In the genomic region with DNA sequence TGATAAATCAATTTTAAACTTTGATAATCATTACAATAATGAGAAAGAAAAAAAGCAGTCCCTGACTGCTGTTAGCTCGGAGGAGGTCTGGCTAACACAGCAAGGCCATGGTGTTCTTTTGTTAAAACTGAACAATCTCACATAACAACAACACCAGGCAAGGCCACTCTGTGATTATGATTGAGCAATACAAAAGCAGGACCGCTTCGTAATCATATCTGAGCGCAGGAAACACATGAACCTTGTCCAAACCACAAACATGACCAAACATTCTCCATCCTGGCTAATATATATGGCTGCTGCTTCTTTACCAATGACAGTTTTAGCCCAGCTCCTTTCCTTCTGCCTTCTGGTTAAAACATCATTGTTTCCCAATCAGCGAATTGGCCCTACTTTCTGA, we compare ENCODE assay signal across 20 cellular contexts.
A peak's percentile ranks its signal among the peaks of the same experiment; 100 is the strongest.
DNase-seq lines count a peak whose midpoint lies in the region; ATAC-seq and TF ChIP-seq lines count a peak whose summit lies in the region.
"Had no signal": no experiment of that assay in that cellular context is flagged by ENCODE, and none has a peak within 500 bp of the region (broad histone marks: within the 10 kb centered on the region; RNA-seq: fewer than 3 reads in every experiment).

No MANE protein-coding gene starts in this region.

- H3K56ac ChIP-seq in IMR-90 (ENCODE audit: extremely low read depth, insufficient read depth, low read length) (no peak overlapping the region), mesendoderm (ENCODE audit: low read length) (no peak overlapping the region)

- no peaks in the 10 kb centered on the region for H3K9me1 ChIP-seq in IMR-90 (ENCODE audit: insufficient read depth, low read length)

- no peak overlapping the region for H2AK9ac ChIP-seq in IMR-90 (replicated peaks; ENCODE audit: low read depth, low read length, poor library complexity)

- H3K4me1 ChIP-seq in IMR-90 (ENCODE audit: control insufficient read depth, insufficient read depth, low read length), result peaks cover 2% of the 10 kb centered on the region; the same call in 1 of the 2 replicates
- no peaks in the 10 kb centered on the region for H3K4me1 ChIP-seq in body of pancreas
- H3K4me1 ChIP-seq in mesendoderm (ENCODE audit: control insufficient read depth, low read depth, low read length), result no peaks in the 10 kb centered on the region
- H3K4me1 ChIP-seq: heart left ventricle, upper lobe of right lung had no signal

- no CpG with 5 or more reads among the region's 5 CpGs for WGBS in IMR-90 (ENCODE audit: extremely low coverage in 2 of 2, insufficient read length in 1 of 2), 2 experiments
- 13 to 18% methylated on average over 5 of the region's 5 CpGs for WGBS in body of pancreas, 2 donors
- WGBS in mesendoderm (ENCODE audit: extremely low coverage, insufficient coverage, low lambda C conversion rate), result no CpG with 5 or more reads among the region's 5 CpGs

- no peak overlapping the region for H3K18ac ChIP-seq in IMR-90 (ENCODE audit: low read depth, low read length)
- no peak overlapping the region for H3K18ac ChIP-seq in mesendoderm (ENCODE audit: low read length)

- H4K5ac ChIP-seq in IMR-90 (ENCODE audit: low read depth, low read length) (no peak overlapping the region), mesendoderm (ENCODE audit: low read length) (no peak overlapping the region)

- peak; percentile 9 for DNase-seq in AG10803 (ENCODE audit: low read depth)
- DNase-seq in IMR-90, result peak; percentile 60
- peak in 1 of 4 donors; percentile 25 for DNase-seq in body of pancreas
- DNase-seq in lung microvascular endothelial cell (ENCODE audit: low read depth in 2 of 2), result peak; percentile 0 to 59
- DNase-seq in NCI-H2081 treated with DMSO at 0.1 percent for 48 hours (lab: John Stamatoyannopoulos, UW), result no peak
- no peak for DNase-seq in RPMI8226
- no peak for DNase-seq in mesendoderm
- DNase-seq: activated B cell treated with CpG ODN at 0.5 μM for 24 hours; activated naive CD4-positive, alpha-beta T cell; caudate nucleus; DMS53; heart left ventricle; NCI-H146; NCI-H524 treated with DMSO at 0.1 percent for 48 hours; nucleus accumbens; small intestine; stimulated activated naive CD4-positive, alpha-beta T cell; upper lobe of right lung had no signal

- no peaks in the 10 kb centered on the region for H3K79me1 ChIP-seq in IMR-90 (ENCODE audit: low read depth in 1 of 2, low read length in 2 of 2)
- H3K79me1 ChIP-seq in mesendoderm (ENCODE audit: low read length), result no peaks in the 10 kb centered on the region

- no peak overlapping the region for H2BK120ac ChIP-seq in IMR-90 (ENCODE audit: low read depth, low read length)
- H2BK120ac ChIP-seq in mesendoderm (ENCODE audit: low read depth, low read length), result no peak overlapping the region

- H3K9ac ChIP-seq in IMR-90 (ENCODE audit: low read depth, low read length) (no peak overlapping the region), mesendoderm (ENCODE audit: low read length) (no peak overlapping the region)
- H3K9ac ChIP-seq: KMS-11 had no signal

- in situ Hi-C loops in IMR-90 (cut with MboI; ENCODE audit: low sequenced_read_pairs), result no loop called here

- H3K36me3 ChIP-seq in IMR-90 (ENCODE audit: control insufficient read depth, insufficient read depth, low read length) (no peaks in the 10 kb centered on the region), body of pancreas (replicated peaks in 1 of 2; ENCODE audit: insufficient read depth in 1 of 2, low read depth in 2 of 2) (no peaks in the 10 kb centered on the region), mesendoderm (ENCODE audit: control insufficient read depth, insufficient read depth, low read length) (no peaks in the 10 kb centered on the region)
- H3K36me3 ChIP-seq: heart left ventricle, upper lobe of right lung had no signal

- no peaks in the 10 kb centered on the region for H4K20me1 ChIP-seq in IMR-90 (ENCODE audit: insufficient read depth, low read length)

- ATAC-seq in IMR-90 (ENCODE audit: low read depth) (peak; percentile 40), body of pancreas (peak; percentile 66), GM21529 (IDR thresholded peaks at IDR 0.05; ENCODE audit: unreplicated experiment) (no peak)
- ATAC-seq: heart left ventricle, upper lobe of right lung had no signal

- POLR2A ChIA-PET in IMR-90 (lab: Charles Lee; ENCODE audit: unreplicated experiment), result no interaction called here

- H3K27me3 ChIP-seq in IMR-90 (ENCODE audit: control insufficient read depth, insufficient read depth, low read length) (no peaks in the 10 kb centered on the region; the same call in 1 of the 2 replicates), body of pancreas (no peaks in the 10 kb centered on the region), mesendoderm (ENCODE audit: insufficient read depth, low read length, poor library complexity) (no peaks in the 10 kb centered on the region)
- H3K27me3 ChIP-seq: heart left ventricle, upper lobe of right lung had no signal

- H2BK20ac ChIP-seq in IMR-90 (ENCODE audit: low read depth, low read length), result no peak overlapping the region

- H4K8ac ChIP-seq in IMR-90 (ENCODE audit: low read depth in 2 of 2, low read length in 2 of 2) (no peak overlapping the region), mesendoderm (ENCODE audit: low read depth, low read length) (no peak overlapping the region)

- no peak overlapping the region for H2AFZ ChIP-seq in IMR-90 (replicated peaks; ENCODE audit: low read length, poor library complexity)

- H3K4me3 ChIP-seq in AG10803 (ENCODE audit: low read length), result no peak overlapping the region
- H3K4me3 ChIP-seq in IMR-90 (ENCODE audit: insufficient read depth, low read depth, low read length), result no peak overlapping the region
- H3K4me3 ChIP-seq in body of pancreas, result no peak overlapping the region
- no peak overlapping the region for H3K4me3 ChIP-seq in mesendoderm (ENCODE audit: low read length)
- H3K4me3 ChIP-seq: heart left ventricle, upper lobe of right lung had no signal

- H3K14ac ChIP-seq in IMR-90 (replicated peaks; ENCODE audit: low read depth, low read length), result no peak overlapping the region

- no peak overlapping the region for H3K27ac ChIP-seq in IMR-90 (ENCODE audit: insufficient read depth, low read length)
- H3K27ac ChIP-seq in body of pancreas, result no peak overlapping the region
- no peak overlapping the region for H3K27ac ChIP-seq in mesendoderm (ENCODE audit: low read depth, low read length)
- H3K27ac ChIP-seq: heart left ventricle, KMS-11, upper lobe of right lung had no signal

- no peaks in the 10 kb centered on the region for H3K79me2 ChIP-seq in mesendoderm (ENCODE audit: control insufficient read depth, insufficient read depth, low read length)

- no peak for TF ChIP-seq POLR2A in IMR-90 (IDR thresholded peaks at IDR 0.05; ENCODE audit: low read depth, low read length)
- no peak for TF ChIP-seq POLR2A in body of pancreas (IDR thresholded peaks at IDR 0.05)

- intact Hi-C loops in IMR-90 (cut with micrococcal nuclease) (no loop called here), body of pancreas (cut with DNase I) (no loop called here)

- TF ChIP-seq RAD21 in IMR-90 (IDR thresholded peaks at IDR 0.05; ENCODE audit: low read length), result no peak

- H2BK15ac ChIP-seq in IMR-90 (ENCODE audit: low read depth, low read length), result no peak overlapping the region
- no peak overlapping the region for H2BK15ac ChIP-seq in mesendoderm (replicated peaks; ENCODE audit: low read depth)

- CTCF ChIA-PET in IMR-90 (lab: Yijun Ruan, JAX), result no interaction called here

- H3K9me3 ChIP-seq in IMR-90 (ENCODE audit: control insufficient read depth, insufficient read depth, low read length) (no peaks in the 10 kb centered on the region), body of pancreas (no peaks in the 10 kb centered on the region)
- H3K9me3 ChIP-seq: heart left ventricle, upper lobe of right lung had no signal

- H2AK5ac ChIP-seq in IMR-90 (ENCODE audit: low read depth, low read length) (no peak overlapping the region), mesendoderm (ENCODE audit: low read length) (no peak overlapping the region)

- no TSS peak for BruUV-seq in IMR-90 (replicated peaks; lab: Mats Ljungman, UMichigan)

- H4K91ac ChIP-seq in IMR-90 (ENCODE audit: insufficient read depth, low read depth, low read length), result no peak overlapping the region

- no peak overlapping the region for H3K23ac ChIP-seq in IMR-90 (ENCODE audit: low read depth, low read length)
- H3K23ac ChIP-seq in mesendoderm (ENCODE audit: low read length), result no peak overlapping the region

- H3K4me2 ChIP-seq in IMR-90 (ENCODE audit: low read depth, low read length), result no peak overlapping the region
- no peak overlapping the region for H3K4me2 ChIP-seq in mesendoderm (ENCODE audit: low read length)
- H3K4me2 ChIP-seq: KMS-11 had no signal

- TF ChIP-seq CTCF in AG10803 (conservative IDR thresholded peaks at IDR 0.05; ENCODE audit: low read length) (no peak), IMR-90 (conservative IDR thresholded peaks at IDR 0.05; ENCODE audit: low read depth, low read length) (no peak), body of pancreas (IDR thresholded peaks at IDR 0.05) (no peak)

- dilution Hi-C loops in IMR-90 (cut with HindIII; ENCODE audit: low sequenced_read_pairs, unreplicated experiment), result no loop called here

- H2BK5ac ChIP-seq in IMR-90 (ENCODE audit: low read depth, low read length, poor library complexity, severe bottlenecking), result no peak overlapping the region
- H2BK5ac ChIP-seq in mesendoderm (ENCODE audit: low read length), result no peak overlapping the region

- H3K4ac ChIP-seq in IMR-90 (ENCODE audit: low read depth, low read length) (no peak overlapping the region), mesendoderm (ENCODE audit: low read depth, low read length) (no peak overlapping the region)

TF ChIP-seq in IMR-90, 13 proteins besides CTCF, POLR2A, EP300 and RAD21:
- TF ChIP-seq CEBPB (IDR thresholded peaks at IDR 0.05; ENCODE audit: low read depth, low read length) (peak; percentile 86), USF2 (IDR thresholded peaks at IDR 0.05; ENCODE audit: low read depth, low read length) (no peak)

Comparison
In these comparisons a context has a peak if more than half of its experiments do, and no peak if none do; other contexts are left out.
1. DNase-seq: peak in AG10803 (single experiment), IMR-90 (single experiment) and lung microvascular endothelial cell (2 of 2); none in NCI-H2081 treated with DMSO at 0.1 percent for 48 hours (single experiment), RPMI8226 (single experiment) and mesendoderm (single experiment).